Comparison of ENCODE assay signal across 9 cellular contexts in genomic region chr16:24255446-24256352, GRCh38. TPM values are rescaled to one million over a fixed set of nuclear protein-coding genes. Genes with fewer than 3 reads are reported as not detected.
DNase-seq lines count a peak whose midpoint lies in the region; ATAC-seq, FAIRE-seq and TF ChIP-seq lines count a peak whose summit lies in the region.
"Had no signal": no experiment of that assay in that cellular context is flagged by ENCODE, and none has a peak within 500 bp of the region (broad histone marks: within the 10 kb centered on the region; RNA-seq: fewer than 3 reads in every experiment).

Gene CACNG3, plus strand, starts transcription at chr16:24256335. Its CDS starts 420 bp downstream, at chr16:24256755.

- intact Hi-C loops in dorsolateral prefrontal cortex (cut with DNase I) = loop anchor here (2.0 to 10.0 kb wide), 4 partner anchors 181 to 249 kb away; no protein-coding TSS in a partner anchor
- intact Hi-C loops in mucosa of descending colon (cut with DNase I, micrococcal nuclease) = no loop called here
- intact Hi-C loops in transverse colon (cut with DNase I; ENCODE audit: low total_unique reads) = no loop called here

- TF ChIP-seq POLR2A in transverse colon (IDR thresholded peaks at IDR 0.05) (no peak), H54 (IDR thresholded peaks at IDR 0.05; ENCODE audit: low read depth, low read length) (no peak)

- no peaks in the 10 kb centered on the region for H3K9me3 ChIP-seq in mucosa of descending colon
- H3K9me3 ChIP-seq in transverse colon = no peaks in the 10 kb centered on the region

- H3K27me3 ChIP-seq in dorsolateral prefrontal cortex = peaks cover 0 to 53% (median 7%) of the 10 kb centered on the region in 45 donors
- H3K27me3 ChIP-seq in transverse colon = peaks cover 65% of the 10 kb centered on the region

- peak; percentile 53 for ATAC-seq in mucosa of descending colon
- ATAC-seq in HG03175 (IDR thresholded peaks at IDR 0.05; ENCODE audit: unreplicated experiment) = no peak

- no peak for TF ChIP-seq EP300 in transverse colon (IDR thresholded peaks at IDR 0.05; ENCODE audit: low read depth)

- H3K4me1 ChIP-seq in mucosa of descending colon (ENCODE audit: low read depth) (no peaks in the 10 kb centered on the region), transverse colon (no peaks in the 10 kb centered on the region)

- TF ChIP-seq CTCF in dorsolateral prefrontal cortex (IDR thresholded peaks at IDR 0.05 in 54 of 56, conservative IDR thresholded peaks at IDR 0.05 in 2 of 56; ENCODE audit: low read depth in 1 of 56, partially characterized antibody in 56 of 56) = peak in 8 of 56 donors; percentile 9 to 46 (median 24)
- no peak for TF ChIP-seq CTCF in mucosa of descending colon (IDR thresholded peaks at IDR 0.05)
- TF ChIP-seq CTCF in transverse colon (IDR thresholded peaks at IDR 0.05) = no peak

- no peaks in the 10 kb centered on the region for H3K36me3 ChIP-seq in mucosa of descending colon (ENCODE audit: low read depth)
- no peaks in the 10 kb centered on the region for H3K36me3 ChIP-seq in transverse colon

- in situ Hi-C loops in transverse colon (cut with MboI; ENCODE audit: low pct_ligation_motif_present in 1 of 4, low pct_unique_long_range_greater_than_20kb in 1 of 4, low sequenced_read_pairs in 3 of 4) = loop anchor here in 2 of 4 donors (25.0 kb wide), 2 partner anchors 193 to 518 kb away; no protein-coding TSS in a partner anchor

- H3K27ac ChIP-seq in dorsolateral prefrontal cortex (peak within 1 kb of the TSS in 58 of 59 donors; percentile 7 to 89 (median 76)), transverse colon (no peak within 1 kb of the TSS)

- no peak for FAIRE-seq in H54 (lab: Jason Lieb, UNC)

- 16 to 80% methylated on average over 1 to 55 of the region's 55 CpGs for WGBS in transverse colon (ENCODE audit: low coverage in 1 of 2), 2 donors

- peak within 1 kb of the TSS in 58 of 59 donors; percentile 14 to 70 (median 56) for H3K4me3 ChIP-seq in dorsolateral prefrontal cortex
- no peak within 1 kb of the TSS for H3K4me3 ChIP-seq in mucosa of descending colon
- no peak within 1 kb of the TSS for H3K4me3 ChIP-seq in transverse colon

- peak; percentile 44 for DNase-seq in SIG-M5 treated with dmso at 0.1 percent for 504 hours (lab: John Stamatoyannopoulos, UW; ENCODE audit: unreplicated experiment)
- DNase-seq in SIG-M5 (lab: John Stamatoyannopoulos, UW) = no peak
- DNase-seq in activated CD4-positive, alpha-beta T cell treated with anti-CD3 and anti-CD28 coated beads for 24 hours (ENCODE audit: low read depth in 2 of 2) = peak; percentile 17 to 40
- DNase-seq in dorsolateral prefrontal cortex = peak; percentile 9 to 78 (median 64)
- DNase-seq in mucosa of descending colon = peak in 2 of 3 donors; percentile 27 to 40
- peak; percentile 9 for DNase-seq in transverse colon
- DNase-seq in H54 (ENCODE audit: insufficient read length, low spot score) = no peak

RNA-seq across cellular contexts. Expression of gene CACNG3, which starts in this region (rescaled TPM):
- total RNA-seq in dorsolateral prefrontal cortex = 10 to 100 TPM; 10.4 to 64.0 (median 37.3) TPM
- total RNA-seq in mucosa of descending colon = not detected
- not detected for total RNA-seq in transverse colon
- total RNA-seq: activated CD8-positive, alpha-beta memory T cell treated with anti-CD3 and anti-CD28 coated beads for 36 hours had no signal

Comparison
In these comparisons a context has a peak if more than half of its experiments do, and no peak if none do; other contexts are left out.
1. RNA of gene CACNG3 (total RNA-seq): 10.4 to 64.0 TPM in dorsolateral prefrontal cortex; not detected in mucosa of descending colon and not detected in transverse colon; every median in the first group is over 10 times any median in the second.
2. DNase-seq: peak in SIG-M5 treated with dmso at 0.1 percent for 504 hours (single experiment), activated CD4-positive, alpha-beta T cell treated with anti-CD3 and anti-CD28 coated beads for 24 hours (2 of 2) and dorsolateral prefrontal cortex (10 of 10); none in SIG-M5 (single experiment) and H54 (single experiment).
3. Peak in DNase-seq and ATAC-seq in mucosa of descending colon; RNA of the gene not detected or under 1 TPM.
4. Peak in DNase-seq in transverse colon; RNA of the gene not detected or under 1 TPM.
5. H3K27ac ChIP-seq: peak in dorsolateral prefrontal cortex (58 of 59); none in transverse colon (0 of 4).
6. H3K4me3 ChIP-seq: peak in dorsolateral prefrontal cortex (58 of 59); none in mucosa of descending colon (single experiment) and transverse colon (0 of 4).
7. intact Hi-C loops: an anchor here in dorsolateral prefrontal cortex (2.0 to 10.0 kb wide); none called in mucosa of descending colon and transverse colon.